ENCODE assay signal across 27 cellular contexts in the genomic region with DNA sequence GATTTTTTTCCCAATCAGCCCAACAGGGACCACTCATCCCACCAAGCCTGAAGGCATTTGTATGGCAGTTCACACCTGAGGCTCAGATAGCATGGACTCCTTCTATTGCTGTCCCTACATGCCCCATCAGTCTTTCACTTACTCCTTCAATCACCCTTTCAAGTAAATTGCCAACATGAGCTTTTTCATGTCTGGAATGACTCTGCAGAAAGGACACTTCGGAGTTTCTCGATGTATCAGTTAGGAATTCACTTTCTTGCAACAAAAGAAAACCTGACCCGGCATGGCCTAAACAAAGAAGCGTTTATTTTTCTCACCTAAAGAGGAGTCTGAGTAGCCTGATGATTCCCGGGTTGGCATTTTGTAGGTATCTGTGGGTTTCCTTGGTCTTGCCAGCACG. TPM values are rescaled to one million over a fixed set of nuclear protein-coding genes. Genes with fewer than 3 reads are reported as not detected.
"Had no signal": no experiment of that assay in that cellular context is flagged by ENCODE, and none has a peak within 500 bp of the region (broad histone marks: within the 10 kb centered on the region; RNA-seq: fewer than 3 reads in every experiment).

No MANE protein-coding gene starts in this region.

- H3K27ac ChIP-seq: KMS-11, RWPE1, SJCRH30 had no signal

- H3K4me3 ChIP-seq: SJCRH30 had no signal

- H3K9ac ChIP-seq: KMS-11 had no signal

- H3K4me2 ChIP-seq: KMS-11 had no signal

- H3K36me3 ChIP-seq: SJCRH30 had no signal

- H3K4me1 ChIP-seq: SJCRH30 had no signal

- H3K27me3 ChIP-seq: SJCRH30 had no signal

- H3K9me3 ChIP-seq: SJCRH30 had no signal

- DNase-seq: Kasumi-1; MV-4-11; NCI-H1048; NCI-H1105; NCI-H1417; NCI-H1436 treated with DMSO at 0.1 percent for 48 hours; NCI-H1694; NCI-H1930; NCI-H2081; NCI-H2107; NCI-H2171; NCI-H226; NCI-H446; NCI-H510A; NCI-H524 treated with DMSO at 0.1 percent for 48 hours; NCI-H69; NCI-H774; NK-92 treated with Interleukin-12 subunit alpha and Interleukin-12 subunit beta, amount 100 ng/mL, for 24 hours; PC-3; SHP77 treated with DMSO at 0.1 percent for 48 hours; SJCRH30 had no signal

- ATAC-seq: Panc1, PC-3, SK-N-SH treated with all-trans-retinoic acid at 6 μM for 48 hours had no signal

RNA-seq across cellular contexts. Expression of a gene that starts 38.6 kb away (rescaled TPM):
- total RNA-seq: HT-29, OCI-LY7, PC-3 had no signal
